43 cellular contexts compared by ENCODE assay signal in genomic region chr1:44705938-44706337, GRCh38. TPM values are rescaled to one million over a fixed set of nuclear protein-coding genes. Genes with fewer than 3 reads are reported as not detected.
"Had no signal": no experiment of that assay in that cellular context is flagged by ENCODE, and none has a peak within 500 bp of the region (broad histone marks: within the 10 kb centered on the region; RNA-seq: fewer than 3 reads in every experiment).

No MANE protein-coding gene starts in this region.

- H3K79me2 ChIP-seq: hepatocyte had no signal

- ATAC-seq: activated T-cell treated with anti-CD3 and anti-CD28 coated beads, Interleukin-2, amount 50 U/mL, for 4 hours; activated T-helper 17 cell treated with anti-CD3 and anti-CD28 coated beads, Interleukin-2, amount 50 U/mL, for 72 hours; body of pancreas; gastroesophageal sphincter; naive thymus-derived CD4-positive, alpha-beta T cell; pancreas; stimulated activated naive B cell treated with anti-CD40 and anti-IgM and Interleukin-4, amounts not matched to agents 10 μg/mL and 1 μg/mL and 100 μg/mL, for 72 hours; T-helper 17 cell; upper lobe of right lung had no signal

- H3K36me3 Mint-ChIP-seq: activated naive CD4-positive, alpha-beta T cell treated with anti-CD3 and anti-CD28 coated beads, Interleukin-2, amount 50 U/mL, for 24 hours; stimulated activated naive B cell treated with anti-CD40 and anti-IgM and Interleukin-4, amounts not matched to agents 10 μg/mL and 1 μg/mL and 100 μg/mL, for 72 hours had no signal

- H3K27ac Mint-ChIP-seq: activated CD4-positive, alpha-beta memory T cell treated with anti-CD3 and anti-CD28 coated beads, Interleukin-2, amount 10 ng/mL, durations not matched to agents 7 days and 5 days; activated CD4-positive, alpha-beta T cell treated with anti-CD3 and anti-CD28 coated beads, Interleukin-2, amount 10 ng/mL, durations not matched to agents 7 days and 5 days; activated naive CD4-positive, alpha-beta T cell treated with anti-CD3 and anti-CD28 coated beads, Interleukin-2, amount 50 U/mL, for 24 hours; activated T-helper 17 cell treated with anti-CD3 and anti-CD28 coated beads, Interleukin-2, amount 50 U/mL, for 72 hours; mesothelial cell of epicardium; stimulated activated naive B cell treated with anti-CD40 and anti-IgM and Interleukin-4, amounts not matched to agents 10 μg/mL and 1 μg/mL and 100 μg/mL, for 72 hours; T-helper 17 cell had no signal

- H3K4me1 ChIP-seq: pancreas, prostate gland, suprapubic skin, upper lobe of right lung had no signal

- H3K9me3 ChIP-seq: body of pancreas, gastroesophageal sphincter, pancreas, prostate gland, sigmoid colon, stomach, suprapubic skin, tibial artery, upper lobe of right lung had no signal

- H3K4me2 ChIP-seq: hepatocyte had no signal

- H3K9me3 Mint-ChIP-seq: activated CD4-positive, alpha-beta memory T cell treated with anti-CD3 and anti-CD28 coated beads, Interleukin-2, amount 10 ng/mL, durations not matched to agents 7 days and 5 days; activated CD4-positive, alpha-beta T cell treated with anti-CD3 and anti-CD28 coated beads, Interleukin-2, amount 10 ng/mL, durations not matched to agents 7 days and 5 days; activated naive CD4-positive, alpha-beta T cell treated with anti-CD3 and anti-CD28 coated beads, Interleukin-2, amount 50 U/mL, for 24 hours; activated T-cell treated with anti-CD3 and anti-CD28 coated beads, Interleukin-2, amount 50 U/mL, for 4 hours; activated T-helper 17 cell treated with anti-CD3 and anti-CD28 coated beads, Interleukin-2, amount 50 U/mL, for 72 hours; stimulated activated naive B cell treated with anti-CD40 and anti-IgM and Interleukin-4, amounts not matched to agents 10 μg/mL and 1 μg/mL and 100 μg/mL, for 72 hours had no signal

- H2AFZ ChIP-seq: hepatocyte had no signal

- H3K36me3 ChIP-seq: gastroesophageal sphincter, pancreas, prostate gland, sigmoid colon, stomach, suprapubic skin, tibial artery, upper lobe of right lung had no signal

- H3K4me3 ChIP-seq: body of pancreas, coronary artery, dorsolateral prefrontal cortex, gastroesophageal sphincter, hepatocyte, pancreas, prostate gland, sigmoid colon, stomach, suprapubic skin, tibial artery, upper lobe of right lung had no signal

- H3K27ac ChIP-seq: body of pancreas, coronary artery, dorsolateral prefrontal cortex, gastroesophageal sphincter, hepatocyte, pancreas, prostate gland, sigmoid colon, stomach, suprapubic skin, tibial artery, upper lobe of right lung had no signal

- H3K27me3 Mint-ChIP-seq: activated naive CD4-positive, alpha-beta T cell treated with anti-CD3 and anti-CD28 coated beads, Interleukin-2, amount 50 U/mL, for 24 hours; stimulated activated naive B cell treated with anti-CD40 and anti-IgM and Interleukin-4, amounts not matched to agents 10 μg/mL and 1 μg/mL and 100 μg/mL, for 72 hours had no signal

- DNase-seq: activated CD4-positive, alpha-beta memory T cell treated with anti-CD3 and anti-CD28 coated beads, Interleukin-2, amount 10 ng/mL, durations not matched to agents 7 days and 5 days; activated CD4-positive, alpha-beta T cell treated with anti-CD3 and anti-CD28 coated beads for 1 hour; activated CD4-positive, alpha-beta T cell treated with anti-CD3 and anti-CD28 coated beads, Interleukin-2, amount 10 ng/mL, durations not matched to agents 7 days and 5 days; activated gamma-delta T cell treated with Interleukin-2 at 50 U/mL for 16 hours; activated T-cell treated with anti-CD3 and anti-CD28 coated beads, Interleukin-2, amount 50 U/mL, for 4 hours; anterior cingulate cortex; body of pancreas; dorsolateral prefrontal cortex; effector memory CD4-positive, alpha-beta T cell; erythroblast; islet precursor cell; left cardiac atrium; mammary epithelial cell; naive thymus-derived CD4-positive, alpha-beta T cell; nucleus accumbens; pancreas; retina; sigmoid colon; small intestine; stimulated activated CD4-positive, alpha-beta T cell treated with anti-CD3 and anti-CD28 coated beads, Interleukin-1b, Interleukin-23, amount 100 ng/mL, for 48 hours; stimulated activated CD4-positive, alpha-beta T cell treated with anti-CD3 and anti-CD28 coated beads, Interleukin-4, amount 100 ng/mL, for 4 hours; stimulated activated CD8-positive, alpha-beta memory T cell treated with anti-CD3 and anti-CD28 coated beads, Interleukin-4, amount 100 ng/mL, for 48 hours; stimulated activated naive B cell treated with anti-CD40 and anti-IgM and Interleukin-4, amounts not matched to agents 10 μg/mL and 1 μg/mL and 100 μg/mL, for 72 hours; stomach; T-helper 17 cell; T1000; upper lobe of right lung had no signal

- H3K27me3 ChIP-seq: body of pancreas, dorsolateral prefrontal cortex, gastroesophageal sphincter, hepatocyte, pancreas, sigmoid colon, stomach, suprapubic skin, tibial artery, upper lobe of right lung had no signal

- H3K4me3 Mint-ChIP-seq: activated CD4-positive, alpha-beta memory T cell treated with anti-CD3 and anti-CD28 coated beads, Interleukin-2, amount 10 ng/mL, durations not matched to agents 7 days and 5 days; activated CD4-positive, alpha-beta T cell treated with anti-CD3 and anti-CD28 coated beads, Interleukin-2, amount 10 ng/mL, durations not matched to agents 7 days and 5 days; activated naive CD4-positive, alpha-beta T cell treated with anti-CD3 and anti-CD28 coated beads, Interleukin-2, amount 50 U/mL, for 24 hours; activated T-cell treated with anti-CD3 and anti-CD28 coated beads, Interleukin-2, amount 50 U/mL, for 4 hours; activated T-helper 17 cell treated with anti-CD3 and anti-CD28 coated beads, Interleukin-2, amount 50 U/mL, for 72 hours; mesothelial cell of epicardium; naive thymus-derived CD4-positive, alpha-beta T cell; stimulated activated naive B cell treated with anti-CD40 and anti-IgM and Interleukin-4, amounts not matched to agents 10 μg/mL and 1 μg/mL and 100 μg/mL, for 72 hours; T-helper 17 cell had no signal

- FAIRE-seq: pancreas, small intestine had no signal

RNA-seq across cellular contexts. Expression of gene RNU5D-1, which starts 25.0 kb away (rescaled TPM):
- total RNA-seq: activated CD4-positive, alpha-beta memory T cell treated with anti-CD3 and anti-CD28 coated beads, Interleukin-2, amount 10 ng/mL, durations not matched to agents 7 days and 5 days; activated CD4-positive, alpha-beta T cell treated with anti-CD3 and anti-CD28 coated beads, Interleukin-2, amount 10 ng/mL, durations not matched to agents 7 days and 5 days; activated T-cell treated with anti-CD3 and anti-CD28 coated beads, Interleukin-2, amount 50 U/mL, for 4 hours; activated T-helper 17 cell treated with anti-CD3 and anti-CD28 coated beads, Interleukin-2, amount 50 U/mL, for 72 hours; body of pancreas; cardiac septum; cerebellum; dorsolateral prefrontal cortex; fibroblast of lung; fibroblast of villous mesenchyme; gastroesophageal sphincter; hepatocyte; left cardiac atrium; liver; mammary epithelial cell; mesothelial cell of epicardium; naive thymus-derived CD4-positive, alpha-beta T cell; pancreas; prostate gland; sigmoid colon; stomach; suprapubic skin; T-helper 17 cell; upper lobe of right lung had no signal
- polyA plus RNA-seq: adipose tissue; fibroblast of lung; hepatocyte; liver; mammary epithelial cell; naive thymus-derived CD4-positive, alpha-beta T cell; neural cell; pancreas; sigmoid colon; small intestine; stomach had no signal

RNA-seq across cellular contexts. Expression of gene KIF2C, which starts 33.7 kb away (rescaled TPM):
- total RNA-seq: body of pancreas had no signal
